Comparison of ENCODE assay signal across 8 cellular contexts in the genomic region with DNA sequence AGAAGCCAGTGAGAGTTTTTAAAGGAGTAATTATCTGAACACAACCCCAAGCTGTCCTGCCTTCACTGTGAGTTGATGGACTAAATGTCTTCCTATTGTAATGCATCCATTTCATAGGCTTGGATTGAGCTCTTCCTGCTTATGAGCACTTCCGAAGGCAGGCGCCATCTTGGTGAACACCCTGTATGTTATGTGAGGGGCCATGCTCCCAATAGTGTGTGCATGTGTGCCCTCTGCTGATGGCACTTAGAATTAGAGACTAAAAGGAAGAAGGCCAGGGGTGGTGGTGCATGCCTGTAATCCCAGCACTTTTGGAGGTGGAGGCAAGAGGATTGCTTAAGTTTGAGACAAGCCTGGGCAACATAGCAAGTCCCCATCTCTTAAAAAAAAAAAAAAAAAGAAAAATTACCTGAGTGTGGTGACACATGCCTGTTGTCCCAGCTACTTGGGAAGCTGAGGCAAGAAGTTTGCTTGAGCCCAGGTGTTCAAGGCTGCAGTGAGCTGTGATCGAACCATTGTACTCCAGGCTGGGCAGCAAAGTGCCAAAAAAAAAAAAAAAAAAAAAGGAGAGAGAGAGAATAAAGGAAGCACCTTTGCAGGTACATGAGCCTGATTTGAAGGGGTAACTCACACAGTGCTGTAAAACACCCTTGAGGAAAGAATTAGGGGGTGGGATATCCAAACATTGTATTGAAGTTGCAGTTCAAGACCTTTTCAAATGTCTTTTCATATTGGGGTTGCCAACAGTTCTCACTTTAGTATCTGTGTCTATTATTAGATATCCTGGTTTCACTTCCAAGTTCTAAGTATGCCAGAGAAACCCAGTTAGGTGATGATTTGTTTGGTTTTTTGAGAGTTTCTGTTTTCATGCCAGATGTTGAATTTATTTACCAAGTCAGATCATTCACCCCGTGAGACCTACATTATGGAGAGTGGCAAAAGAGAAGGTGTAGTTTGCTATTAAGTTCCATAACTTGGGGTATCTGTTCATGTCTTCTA.
DNase-seq lines count a peak whose midpoint lies in the region; ATAC-seq lines count a peak whose summit lies in the region.

No MANE protein-coding gene starts in this region.

- DNase-seq in ELR (ENCODE audit: low read depth) (peak; percentile 39), RPMI8226 (peak; percentile 67), germinal center (ENCODE audit: low spot score) (peak; percentile 72), NCI-H2107 (lab: John Stamatoyannopoulos, UW) (no peak), sciatic nerve (ENCODE audit: low spot score) (no peak), hepatic stellate cell (ENCODE audit: low spot score) (no peak)

- intact Hi-C loops in sciatic nerve (cut with DNase I): no loop called here

- ATAC-seq in GM19395 (IDR thresholded peaks at IDR 0.05; ENCODE audit: unreplicated experiment): peak; percentile 55
- ATAC-seq in HG03342 (IDR thresholded peaks at IDR 0.05; ENCODE audit: unreplicated experiment): peak; percentile 43
- ATAC-seq in sciatic nerve: no peak

Comparison
In these comparisons a context has a peak if more than half of its experiments do, and no peak if none do; other contexts are left out.
1. DNase-seq: peak in ELR (single experiment), RPMI8226 (single experiment) and germinal center (single experiment); none in NCI-H2107 (single experiment), sciatic nerve (single experiment) and hepatic stellate cell (single experiment).